ENCODE assay signal across 1 cellular context in the genomic region with DNA sequence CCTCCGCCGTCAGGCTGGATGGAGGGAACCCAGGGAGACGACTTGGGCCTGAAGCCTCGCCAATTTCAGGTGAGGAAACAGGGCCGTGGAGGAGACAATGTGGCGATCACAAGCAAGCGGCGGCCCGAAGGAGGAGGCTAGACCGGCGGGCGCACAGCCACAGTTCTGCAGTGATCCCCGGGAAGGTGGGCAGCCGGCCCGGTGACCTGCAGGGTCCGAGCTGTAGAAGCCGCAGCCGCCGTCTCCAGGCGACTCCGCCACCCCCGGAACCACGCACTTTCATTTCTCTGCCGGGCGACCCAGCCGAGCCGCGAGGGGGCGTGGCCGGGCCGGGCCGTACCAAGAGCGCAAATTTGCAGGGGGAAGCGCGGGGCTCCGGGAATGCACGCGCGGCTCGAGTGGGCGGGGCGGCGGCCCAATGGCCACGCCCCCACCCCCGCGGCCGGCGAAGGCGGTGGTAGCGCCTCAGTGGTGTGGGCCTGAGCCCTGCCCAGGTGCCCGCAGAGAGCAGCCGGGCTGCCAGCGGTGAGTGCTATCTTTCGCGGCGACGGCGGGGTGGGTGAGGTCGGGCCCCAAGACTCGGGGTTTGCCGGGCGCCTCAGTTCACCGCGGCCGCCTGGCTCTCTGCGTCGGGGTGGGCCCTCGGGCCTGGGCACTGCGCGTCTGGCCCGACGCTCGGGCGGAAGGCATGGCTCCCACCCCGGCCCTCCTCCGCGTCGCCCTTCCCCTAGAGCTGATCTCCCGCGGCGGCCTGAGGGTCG.
TF ChIP-seq lines count a peak whose summit lies in the region.

A gene (plus strand): TSS at position 501 of the 761 bp plus-strand sequence. CDS start 38,847 bp downstream, outside the sequence.

TF ChIP-seq in H1, 55 proteins besides CTCF, POLR2A, EP300 and RAD21 (continued from another document):
- TF ChIP-seq CTBP2 (IDR thresholded peaks at IDR 0.05; ENCODE audit: borderline replicate concordance, insufficient read depth, insufficient read length, low read length) (no peak), CHD2 (IDR thresholded peaks at IDR 0.05; ENCODE audit: low read length) (peak; percentile 31; the same call in 1 of the 2 replicates), CREB1 (IDR thresholded peaks at IDR 0.05) (peak; percentile 73), HDAC6 (IDR thresholded peaks at IDR 0.05; ENCODE audit: low read depth, low read length) (no peak), EZH2 (IDR thresholded peaks at IDR 0.05; ENCODE audit: low read depth, low read length, severe bottlenecking) (no peak), SUZ12 (IDR thresholded peaks at IDR 0.05; ENCODE audit: low read length) (no peak), POLR2AphosphoS5 (IDR thresholded peaks at IDR 0.05; ENCODE audit: low read depth, low read length) (peak; percentile 99), BCL11A (IDR thresholded peaks at IDR 0.05; ENCODE audit: low read depth in 2 of 2, low read length in 2 of 2) (no peak), TAF7 (optimal IDR thresholded peaks at IDR 0.05; ENCODE audit: borderline replicate concordance, low read depth, low read length) (peak; percentile 99), CBX5 (IDR thresholded peaks at IDR 0.05; ENCODE audit: low read depth, low read length) (no peak), HDAC2 (IDR thresholded peaks at IDR 0.05; ENCODE audit: borderline replicate concordance in 1 of 2, low read depth in 2 of 2, low read length in 2 of 2) (0 out of 4 replicates have a peak, but pooled peaks of 1 of the 2 experiments have one; percentile 22), EGR1 (IDR thresholded peaks at IDR 0.05; ENCODE audit: borderline replicate concordance, low read depth, low read length) (peak; percentile 87), SRF (IDR thresholded peaks at IDR 0.05; ENCODE audit: low read depth, low read length) (peak; percentile 49; the same call in 1 of the 2 replicates), JUND (IDR thresholded peaks at IDR 0.05; ENCODE audit: low read length) (peak; percentile 98), KDM5A (IDR thresholded peaks at IDR 0.05; ENCODE audit: low read length) (no peak), BACH1 (IDR thresholded peaks at IDR 0.05; ENCODE audit: low read length) (no peak), SIN3A (conservative IDR thresholded peaks at IDR 0.05 in 1 of 2, IDR thresholded peaks at IDR 0.05 in 1 of 2; ENCODE audit: low read depth in 1 of 2, low read length in 2 of 2) (peak; percentile 28 to 79; a peak in 1 of 4 replicates), CEBPB (IDR thresholded peaks at IDR 0.05; ENCODE audit: low read depth, low read length) (no peak), SAP30 (IDR thresholded peaks at IDR 0.05; ENCODE audit: insufficient read depth, insufficient replicate concordance, low read length) (no peak), CHD1 (IDR thresholded peaks at IDR 0.05; ENCODE audit: low read depth, low read length) (peak; percentile 99), TEAD4 (IDR thresholded peaks at IDR 0.05; ENCODE audit: low read depth, low read length) (peak; percentile 89), KDM4A (IDR thresholded peaks at IDR 0.05; ENCODE audit: low read depth, low read length, severe bottlenecking) (no peak), RNF2 (IDR thresholded peaks at IDR 0.05; ENCODE audit: borderline replicate concordance, low read depth, low read length, missing control alignments, poor library complexity, severe bottlenecking) (no peak), ZNF274 (IDR thresholded peaks at IDR 0.05; ENCODE audit: borderline replicate concordance, extremely low read depth, low read length) (no peak), GABPA (IDR thresholded peaks at IDR 0.05; ENCODE audit: borderline replicate concordance, insufficient read depth, low read length) (no peak), KDM1A (IDR thresholded peaks at IDR 0.05; ENCODE audit: borderline replicate concordance, low read length) (no peak), SP1 (IDR thresholded peaks at IDR 0.05; ENCODE audit: low read depth, low read length) (peak; percentile 98), PHF8 (conservative IDR thresholded peaks at IDR 0.05; ENCODE audit: low read depth, low read length) (peak; percentile 94), TAF1 (IDR thresholded peaks at IDR 0.05; ENCODE audit: low read depth, low read length) (peak; percentile 100), RXRA (IDR thresholded peaks at IDR 0.05; ENCODE audit: insufficient read depth, low read depth, low read length) (no peak), NRF1 (IDR thresholded peaks at IDR 0.05; ENCODE audit: low read depth, low read length) (no peak; the same call in 1 of the 2 replicates), FOSL1 (IDR thresholded peaks at IDR 0.05; ENCODE audit: insufficient read depth, low read depth, low read length) (0 out of 2 replicates have a peak, but pooled peaks have one; percentile 7), RFX5 (IDR thresholded peaks at IDR 0.05; ENCODE audit: borderline replicate concordance, low read depth, low read length) (no peak), SIX5 (IDR thresholded peaks at IDR 0.05; ENCODE audit: low read depth, low read length) (peak; percentile 47; the same call in 1 of the 2 replicates), YY1 (IDR thresholded peaks at IDR 0.05; ENCODE audit: low read depth, low read length) (peak; percentile 13; the same call in 1 of the 2 replicates), GTF2F1 (IDR thresholded peaks at IDR 0.05; ENCODE audit: borderline replicate concordance, low read depth, low read length) (peak; percentile 66; the same call in 1 of the 2 replicates), ASH2L (IDR thresholded peaks at IDR 0.05; ENCODE audit: low read length) (peak; percentile 69), TBP (IDR thresholded peaks at IDR 0.05; ENCODE audit: low read depth, low read length) (peak; percentile 98), BRCA1 (IDR thresholded peaks at IDR 0.05; ENCODE audit: low read depth, low read length) (peak; percentile 53; the same call in 1 of the 2 replicates), POU5F1 (IDR thresholded peaks at IDR 0.05; ENCODE audit: low read depth, low read length) (peak; percentile 62; the same call in 1 of the 2 replicates), JUN (IDR thresholded peaks at IDR 0.05; ENCODE audit: low read depth, low read length) (no peak), NANOG (IDR thresholded peaks at IDR 0.05; ENCODE audit: insufficient read depth, low read depth, low read length, poor library complexity, severe bottlenecking) (peak; percentile 80), TCF12 (IDR thresholded peaks at IDR 0.05; ENCODE audit: low read depth, low read length) (peak; percentile 44; the same call in 1 of the 2 replicates), SIRT6 (IDR thresholded peaks at IDR 0.05; ENCODE audit: low read length) (no peak), MAFK (IDR thresholded peaks at IDR 0.05; ENCODE audit: low read depth, low read length) (no peak), CBX8 (IDR thresholded peaks at IDR 0.05; ENCODE audit: borderline replicate concordance, low read depth, low read length) (no peak)
- TF ChIP-seq, protein P1, sequence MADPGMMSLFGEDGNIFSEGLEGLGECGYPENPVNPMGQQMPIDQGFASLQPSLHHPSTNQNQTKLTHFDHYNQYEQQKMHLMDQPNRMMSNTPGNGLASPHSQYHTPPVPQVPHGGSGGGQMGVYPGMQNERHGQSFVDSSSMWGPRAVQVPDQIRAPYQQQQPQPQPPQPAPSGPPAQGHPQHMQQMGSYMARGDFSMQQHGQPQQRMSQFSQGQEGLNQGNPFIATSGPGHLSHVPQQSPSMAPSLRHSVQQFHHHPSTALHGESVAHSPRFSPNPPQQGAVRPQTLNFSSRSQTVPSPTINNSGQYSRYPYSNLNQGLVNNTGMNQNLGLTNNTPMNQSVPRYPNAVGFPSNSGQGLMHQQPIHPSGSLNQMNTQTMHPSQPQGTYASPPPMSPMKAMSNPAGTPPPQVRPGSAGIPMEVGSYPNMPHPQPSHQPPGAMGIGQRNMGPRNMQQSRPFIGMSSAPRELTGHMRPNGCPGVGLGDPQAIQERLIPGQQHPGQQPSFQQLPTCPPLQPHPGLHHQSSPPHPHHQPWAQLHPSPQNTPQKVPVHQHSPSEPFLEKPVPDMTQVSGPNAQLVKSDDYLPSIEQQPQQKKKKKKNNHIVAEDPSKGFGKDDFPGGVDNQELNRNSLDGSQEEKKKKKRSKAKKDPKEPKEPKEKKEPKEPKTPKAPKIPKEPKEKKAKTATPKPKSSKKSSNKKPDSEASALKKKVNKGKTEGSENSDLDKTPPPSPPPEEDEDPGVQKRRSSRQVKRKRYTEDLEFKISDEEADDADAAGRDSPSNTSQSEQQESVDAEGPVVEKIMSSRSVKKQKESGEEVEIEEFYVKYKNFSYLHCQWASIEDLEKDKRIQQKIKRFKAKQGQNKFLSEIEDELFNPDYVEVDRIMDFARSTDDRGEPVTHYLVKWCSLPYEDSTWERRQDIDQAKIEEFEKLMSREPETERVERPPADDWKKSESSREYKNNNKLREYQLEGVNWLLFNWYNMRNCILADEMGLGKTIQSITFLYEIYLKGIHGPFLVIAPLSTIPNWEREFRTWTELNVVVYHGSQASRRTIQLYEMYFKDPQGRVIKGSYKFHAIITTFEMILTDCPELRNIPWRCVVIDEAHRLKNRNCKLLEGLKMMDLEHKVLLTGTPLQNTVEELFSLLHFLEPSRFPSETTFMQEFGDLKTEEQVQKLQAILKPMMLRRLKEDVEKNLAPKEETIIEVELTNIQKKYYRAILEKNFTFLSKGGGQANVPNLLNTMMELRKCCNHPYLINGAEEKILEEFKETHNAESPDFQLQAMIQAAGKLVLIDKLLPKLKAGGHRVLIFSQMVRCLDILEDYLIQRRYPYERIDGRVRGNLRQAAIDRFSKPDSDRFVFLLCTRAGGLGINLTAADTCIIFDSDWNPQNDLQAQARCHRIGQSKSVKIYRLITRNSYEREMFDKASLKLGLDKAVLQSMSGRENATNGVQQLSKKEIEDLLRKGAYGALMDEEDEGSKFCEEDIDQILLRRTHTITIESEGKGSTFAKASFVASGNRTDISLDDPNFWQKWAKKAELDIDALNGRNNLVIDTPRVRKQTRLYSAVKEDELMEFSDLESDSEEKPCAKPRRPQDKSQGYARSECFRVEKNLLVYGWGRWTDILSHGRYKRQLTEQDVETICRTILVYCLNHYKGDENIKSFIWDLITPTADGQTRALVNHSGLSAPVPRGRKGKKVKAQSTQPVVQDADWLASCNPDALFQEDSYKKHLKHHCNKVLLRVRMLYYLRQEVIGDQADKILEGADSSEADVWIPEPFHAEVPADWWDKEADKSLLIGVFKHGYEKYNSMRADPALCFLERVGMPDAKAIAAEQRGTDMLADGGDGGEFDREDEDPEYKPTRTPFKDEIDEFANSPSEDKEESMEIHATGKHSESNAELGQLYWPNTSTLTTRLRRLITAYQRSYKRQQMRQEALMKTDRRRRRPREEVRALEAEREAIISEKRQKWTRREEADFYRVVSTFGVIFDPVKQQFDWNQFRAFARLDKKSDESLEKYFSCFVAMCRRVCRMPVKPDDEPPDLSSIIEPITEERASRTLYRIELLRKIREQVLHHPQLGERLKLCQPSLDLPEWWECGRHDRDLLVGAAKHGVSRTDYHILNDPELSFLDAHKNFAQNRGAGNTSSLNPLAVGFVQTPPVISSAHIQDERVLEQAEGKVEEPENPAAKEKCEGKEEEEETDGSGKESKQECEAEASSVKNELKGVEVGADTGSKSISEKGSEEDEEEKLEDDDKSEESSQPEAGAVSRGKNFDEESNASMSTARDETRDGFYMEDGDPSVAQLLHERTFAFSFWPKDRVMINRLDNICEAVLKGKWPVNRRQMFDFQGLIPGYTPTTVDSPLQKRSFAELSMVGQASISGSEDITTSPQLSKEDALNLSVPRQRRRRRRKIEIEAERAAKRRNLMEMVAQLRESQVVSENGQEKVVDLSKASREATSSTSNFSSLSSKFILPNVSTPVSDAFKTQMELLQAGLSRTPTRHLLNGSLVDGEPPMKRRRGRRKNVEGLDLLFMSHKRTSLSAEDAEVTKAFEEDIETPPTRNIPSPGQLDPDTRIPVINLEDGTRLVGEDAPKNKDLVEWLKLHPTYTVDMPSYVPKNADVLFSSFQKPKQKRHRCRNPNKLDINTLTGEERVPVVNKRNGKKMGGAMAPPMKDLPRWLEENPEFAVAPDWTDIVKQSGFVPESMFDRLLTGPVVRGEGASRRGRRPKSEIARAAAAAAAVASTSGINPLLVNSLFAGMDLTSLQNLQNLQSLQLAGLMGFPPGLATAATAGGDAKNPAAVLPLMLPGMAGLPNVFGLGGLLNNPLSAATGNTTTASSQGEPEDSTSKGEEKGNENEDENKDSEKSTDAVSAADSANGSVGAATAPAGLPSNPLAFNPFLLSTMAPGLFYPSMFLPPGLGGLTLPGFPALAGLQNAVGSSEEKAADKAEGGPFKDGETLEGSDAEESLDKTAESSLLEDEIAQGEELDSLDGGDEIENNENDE (IDR thresholded peaks at IDR 0.05; ENCODE audit: insufficient replicate concordance, low read length) = no peak
- TF ChIP-seq, protein P2, sequence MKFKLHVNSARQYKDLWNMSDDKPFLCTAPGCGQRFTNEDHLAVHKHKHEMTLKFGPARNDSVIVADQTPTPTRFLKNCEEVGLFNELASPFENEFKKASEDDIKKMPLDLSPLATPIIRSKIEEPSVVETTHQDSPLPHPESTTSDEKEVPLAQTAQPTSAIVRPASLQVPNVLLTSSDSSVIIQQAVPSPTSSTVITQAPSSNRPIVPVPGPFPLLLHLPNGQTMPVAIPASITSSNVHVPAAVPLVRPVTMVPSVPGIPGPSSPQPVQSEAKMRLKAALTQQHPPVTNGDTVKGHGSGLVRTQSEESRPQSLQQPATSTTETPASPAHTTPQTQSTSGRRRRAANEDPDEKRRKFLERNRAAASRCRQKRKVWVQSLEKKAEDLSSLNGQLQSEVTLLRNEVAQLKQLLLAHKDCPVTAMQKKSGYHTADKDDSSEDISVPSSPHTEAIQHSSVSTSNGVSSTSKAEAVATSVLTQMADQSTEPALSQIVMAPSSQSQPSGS (IDR thresholded peaks at IDR 0.05; ENCODE audit: low read length) = no peak
- TF ChIP-seq, protein P3, sequence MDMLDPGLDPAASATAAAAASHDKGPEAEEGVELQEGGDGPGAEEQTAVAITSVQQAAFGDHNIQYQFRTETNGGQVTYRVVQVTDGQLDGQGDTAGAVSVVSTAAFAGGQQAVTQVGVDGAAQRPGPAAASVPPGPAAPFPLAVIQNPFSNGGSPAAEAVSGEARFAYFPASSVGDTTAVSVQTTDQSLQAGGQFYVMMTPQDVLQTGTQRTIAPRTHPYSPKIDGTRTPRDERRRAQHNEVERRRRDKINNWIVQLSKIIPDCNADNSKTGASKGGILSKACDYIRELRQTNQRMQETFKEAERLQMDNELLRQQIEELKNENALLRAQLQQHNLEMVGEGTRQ (IDR thresholded peaks at IDR 0.05; ENCODE audit: low read length) = no peak
- TF ChIP-seq, protein P4, sequence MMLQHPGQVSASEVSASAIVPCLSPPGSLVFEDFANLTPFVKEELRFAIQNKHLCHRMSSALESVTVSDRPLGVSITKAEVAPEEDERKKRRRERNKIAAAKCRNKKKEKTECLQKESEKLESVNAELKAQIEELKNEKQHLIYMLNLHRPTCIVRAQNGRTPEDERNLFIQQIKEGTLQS (IDR thresholded peaks at IDR 0.05; ENCODE audit: insufficient read depth, low read depth, low read length) = no peak
- TF ChIP-seq, protein P5, sequence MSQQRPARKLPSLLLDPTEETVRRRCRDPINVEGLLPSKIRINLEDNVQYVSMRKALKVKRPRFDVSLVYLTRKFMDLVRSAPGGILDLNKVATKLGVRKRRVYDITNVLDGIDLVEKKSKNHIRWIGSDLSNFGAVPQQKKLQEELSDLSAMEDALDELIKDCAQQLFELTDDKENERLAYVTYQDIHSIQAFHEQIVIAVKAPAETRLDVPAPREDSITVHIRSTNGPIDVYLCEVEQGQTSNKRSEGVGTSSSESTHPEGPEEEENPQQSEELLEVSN (IDR thresholded peaks at IDR 0.05) = no peak
- TF ChIP-seq, protein P6, sequence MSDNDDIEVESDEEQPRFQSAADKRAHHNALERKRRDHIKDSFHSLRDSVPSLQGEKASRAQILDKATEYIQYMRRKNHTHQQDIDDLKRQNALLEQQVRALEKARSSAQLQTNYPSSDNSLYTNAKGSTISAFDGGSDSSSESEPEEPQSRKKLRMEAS (IDR thresholded peaks at IDR 0.05) = peak; percentile 77
